8 cellular contexts compared by ENCODE assay signal in the genomic region with DNA sequence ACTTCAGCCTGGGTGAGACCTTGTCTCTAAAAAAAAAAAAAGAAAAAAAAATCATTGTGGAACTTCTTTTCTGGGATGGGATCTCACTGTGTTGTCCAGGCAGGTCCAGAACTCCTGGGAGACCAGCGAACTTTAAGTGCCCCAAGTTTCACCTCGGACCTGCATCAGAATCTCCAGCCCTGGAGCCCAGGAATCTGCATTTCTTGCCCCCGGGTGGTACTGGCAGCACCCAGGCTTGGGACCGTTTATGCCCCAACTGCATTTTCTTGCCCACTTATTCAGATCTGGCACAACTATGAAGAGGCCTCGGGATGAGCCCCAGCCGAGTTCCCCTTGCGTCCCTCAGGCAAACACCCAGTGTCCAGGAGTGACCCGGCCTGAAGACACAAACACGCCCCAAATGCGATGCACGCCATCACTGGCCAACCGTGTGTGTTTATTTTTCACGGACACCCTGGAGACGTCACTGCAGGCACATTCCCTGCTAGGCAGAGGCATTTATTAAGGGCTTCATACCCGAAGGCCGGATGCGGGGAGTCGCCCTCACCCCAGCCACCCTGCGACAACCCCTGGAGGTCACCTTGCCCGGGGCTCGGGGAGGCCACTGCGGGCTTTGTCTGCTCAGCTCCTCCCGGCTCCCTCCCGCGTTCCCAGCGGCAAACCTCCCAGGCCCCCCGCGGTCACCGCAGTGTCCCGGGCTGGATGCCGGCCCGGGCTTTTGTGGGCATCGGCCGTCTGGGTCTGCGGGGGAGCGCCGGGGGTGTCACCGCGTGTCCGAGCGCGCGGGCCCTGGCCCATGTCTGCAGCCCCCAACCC. TPM values are rescaled to one million over a fixed set of nuclear protein-coding genes. Genes with fewer than 3 reads are reported as not detected.
DNase-seq lines count a peak whose midpoint lies in the region; ATAC-seq and TF ChIP-seq lines count a peak whose summit lies in the region.

No MANE protein-coding gene starts in this region.

- WGBS in SK-N-SH (ENCODE audit: low lambda C conversion rate), result 19% methylated on average over 22 of the region's 43 CpGs

- peak overlapping the region; percentile 54 to 80 for H3K27ac ChIP-seq in SK-N-SH (ENCODE audit: low read depth in 2 of 2, low read length in 1 of 2)

- H3K9ac ChIP-seq in SK-N-SH (peak overlapping the region; percentile 73), mucosa of stomach (ENCODE audit: low read length) (peak overlapping the region; percentile 49)

- H3K4me3 Mint-ChIP-seq in activated T-cell treated with anti-CD3 and anti-CD28 coated beads, Interleukin-2, amount 50 U/mL, for 4 hours, result peak overlapping the region; percentile 60

- no peak for TF ChIP-seq CTCF in SK-N-SH (IDR thresholded peaks at IDR 0.05)

- CTCF ChIA-PET in SK-N-SH (lab: Yijun Ruan, JAX), result interaction anchor here (1.2 to 2.6 kb wide), 5 partner anchors 14 to 127 kb away, joined by 3 to 9 read pairs (median 5); no protein-coding TSS in a partner anchor

- H3K9me3 ChIP-seq in SK-N-SH, result no peaks in the 10 kb centered on the region
- no peaks in the 10 kb centered on the region for H3K9me3 ChIP-seq in mucosa of stomach (ENCODE audit: control insufficient read depth, low read length)

- peak overlapping the region; percentile 96 for H3K4me2 ChIP-seq in SK-N-SH

- peaks cover 32% of the 10 kb centered on the region for H3K27me3 Mint-ChIP-seq in activated T-cell treated with anti-CD3 and anti-CD28 coated beads, Interleukin-2, amount 50 U/mL, for 4 hours (ENCODE audit: low read depth)

- ATAC-seq in activated T-cell treated with anti-CD3 and anti-CD28 coated beads, Interleukin-2, amount 50 U/mL, for 4 hours, result peak in 1 of 2 donors; percentile 1
- ATAC-seq in HG02763 (IDR thresholded peaks at IDR 0.05; ENCODE audit: unreplicated experiment) (no peak), HG03460 (IDR thresholded peaks at IDR 0.05; ENCODE audit: unreplicated experiment) (no peak)

- no peak for TF ChIP-seq RAD21 in SK-N-SH (IDR thresholded peaks at IDR 0.05; ENCODE audit: low read length)

- DNase-seq in activated T-cell treated with anti-CD3 and anti-CD28 coated beads, Interleukin-2, amount 50 U/mL, for 4 hours, result no peak
- DNase-seq in activated T-cell treated with anti-CD3 and anti-CD28 coated beads for 4 hours (no peak), SK-N-SH (peak; percentile 79), erythroblast (lab: John Stamatoyannopoulos, UW) (peak; percentile 35 to 39), NCI-H1436 treated with DMSO at 0.1 percent for 48 hours (lab: John Stamatoyannopoulos, UW) (no peak)

- H3K9me3 Mint-ChIP-seq in activated T-cell treated with anti-CD3 and anti-CD28 coated beads, Interleukin-2, amount 50 U/mL, for 4 hours, result no peaks in the 10 kb centered on the region

- POLR2A ChIA-PET in SK-N-SH (lab: Yijun Ruan, JAX), result interaction anchor here (0.6 kb wide), 1 partner anchor 125 kb away, joined by 3 read pairs; no protein-coding TSS in a partner anchor

- peak overlapping the region; percentile 71 for H2AFZ ChIP-seq in SK-N-SH (ENCODE audit: low read depth)

- no peaks in the 10 kb centered on the region for H3K36me3 Mint-ChIP-seq in activated T-cell treated with anti-CD3 and anti-CD28 coated beads, Interleukin-2, amount 50 U/mL, for 4 hours (ENCODE audit: insufficient read depth)

- H4K20me1 ChIP-seq in SK-N-SH (ENCODE audit: insufficient read depth), result 0 out of 2 replicates have a peak, but pooled peaks cover 14% of the 10 kb centered on the region

- peaks cover 0 to 17% of the 10 kb centered on the region in 2 experiments; a peak in 1 of 4 replicates for H3K4me1 ChIP-seq in SK-N-SH (ENCODE audit: control insufficient read depth in 1 of 2, insufficient read depth in 2 of 2, low read depth in 1 of 2, low read length in 1 of 2)
- H3K4me1 ChIP-seq in mucosa of stomach (ENCODE audit: control insufficient read depth, insufficient read depth, low read length), result peaks cover 45% of the 10 kb centered on the region

- TF ChIP-seq EP300 in SK-N-SH (IDR thresholded peaks at IDR 0.05; ENCODE audit: borderline replicate concordance in 1 of 2, low read depth in 1 of 2, low read length in 1 of 2), result no peak

- H3K36me3 ChIP-seq in SK-N-SH (replicated peaks in 1 of 2; ENCODE audit: control insufficient read depth in 1 of 2, insufficient read depth in 2 of 2, low read length in 1 of 2), result peaks cover 0 to 8% of the 10 kb centered on the region in 2 experiments
- no peaks in the 10 kb centered on the region for H3K36me3 ChIP-seq in mucosa of stomach (ENCODE audit: control insufficient read depth, insufficient read depth, low read length)

- TF ChIP-seq POLR2A in erythroblast (IDR thresholded peaks at IDR 0.05; ENCODE audit: low read length), result no peak

- H3F3A ChIP-seq in SK-N-SH (replicated peaks; ENCODE audit: insufficient read depth), result peaks cover 9% of the 10 kb centered on the region

- no peaks in the 10 kb centered on the region for H3K27me3 ChIP-seq in SK-N-SH (ENCODE audit: insufficient read depth)
- H3K27me3 ChIP-seq in mucosa of stomach (ENCODE audit: control insufficient read depth, insufficient read depth, low read length), result no peaks in the 10 kb centered on the region

- no peaks in the 10 kb centered on the region for H3K9me2 ChIP-seq in SK-N-SH

- H3K79me2 ChIP-seq in SK-N-SH (ENCODE audit: insufficient read depth), result no peaks in the 10 kb centered on the region

- H3K4me1 Mint-ChIP-seq in activated T-cell treated with anti-CD3 and anti-CD28 coated beads, Interleukin-2, amount 50 U/mL, for 4 hours (ENCODE audit: low read depth), result peaks cover 6% of the 10 kb centered on the region

- H3K4me3 ChIP-seq in SK-N-SH (ENCODE audit: low read depth in 2 of 2, low read length in 1 of 2) (peak overlapping the region; percentile 66 to 81), mucosa of stomach (ENCODE audit: low read length) (peak overlapping the region; percentile 7)

TF ChIP-seq in SK-N-SH, 30 proteins besides CTCF, POLR2A, EP300 and RAD21:
- TF ChIP-seq FOXJ3 (CRISPR knock-in tag; IDR thresholded peaks at IDR 0.05) (peak; percentile 14; the same call in 1 of the 2 replicates), REST (IDR thresholded peaks at IDR 0.05; ENCODE audit: low read depth, low read length) (0 out of 2 replicates have a peak, but pooled peaks have one; percentile 7), MXI1 (IDR thresholded peaks at IDR 0.05; ENCODE audit: low read depth, low read length) (peak; percentile 63), YY1 (IDR thresholded peaks at IDR 0.05; ENCODE audit: low read depth) (no peak)
TF ChIP-seq in SK-N-SH: peak in this region for 3.

RNA-seq across cellular contexts. Expression of gene SPIRE2, which starts 0.7 kb away (rescaled TPM):
- under 1 TPM; 0.21 to 0.49 (median 0.23) TPM for total RNA-seq in activated T-cell treated with anti-CD3 and anti-CD28 coated beads, Interleukin-2, amount 50 U/mL, for 4 hours
- polyA plus RNA-seq in SK-N-SH (2012; rRNA removed), result 15.3 and 16.2 TPM in 2 replicates
- 5.8 and 8.0 TPM in 2 replicates for polyA plus RNA-seq in SK-N-SH (2012; cell fraction: cytosol; rRNA removed)
- 71.3 and 82.5 TPM in 2 replicates for polyA plus RNA-seq in SK-N-SH (2012; cell fraction: nucleus; rRNA removed)

RNA-seq across cellular contexts. Expression of gene FANCA, which starts 11.1 kb away (rescaled TPM):
- 100 to 1,000 TPM in 1 of 3 donors, 10 to 100 TPM in 2; 76.3 to 100 (median 89.4) TPM for total RNA-seq in activated T-cell treated with anti-CD3 and anti-CD28 coated beads, Interleukin-2, amount 50 U/mL, for 4 hours
- 21.5 and 23.9 TPM in 2 replicates for polyA plus RNA-seq in SK-N-SH (2012; rRNA removed)
- polyA plus RNA-seq in SK-N-SH (2012; cell fraction: cytosol; rRNA removed), result 7.0 and 11.3 TPM in 2 replicates
- polyA plus RNA-seq in SK-N-SH (2012; cell fraction: nucleus; rRNA removed), result 95.8 and 96.9 TPM in 2 replicates

RNA-seq across cellular contexts. Expression of gene TCF25, which starts 45.8 kb away (rescaled TPM):
- total RNA-seq in activated T-cell treated with anti-CD3 and anti-CD28 coated beads, Interleukin-2, amount 50 U/mL, for 4 hours, result 100 to 1,000 TPM; 144 to 182 (median 164) TPM
- polyA plus RNA-seq in SK-N-SH (2012; rRNA removed), result 162 and 208 TPM in 2 replicates
- 85.4 and 106 TPM in 2 replicates for polyA plus RNA-seq in SK-N-SH (2012; cell fraction: cytosol; rRNA removed)
- polyA plus RNA-seq in SK-N-SH (2012; cell fraction: nucleus; rRNA removed), result 673 and 1,102 TPM in 2 replicates

Comparison
In these comparisons a context has a peak if more than half of its experiments do, and no peak if none do; other contexts are left out.
1. DNase-seq: peak in SK-N-SH (single experiment) and erythroblast (2 of 2); none in activated T-cell treated with anti-CD3 and anti-CD28 coated beads, Interleukin-2, amount 50 U/mL, for 4 hours (single experiment), activated T-cell treated with anti-CD3 and anti-CD28 coated beads for 4 hours (single experiment) and NCI-H1436 treated with DMSO at 0.1 percent for 48 hours (single experiment).